ENCODE assay signal across 9 cellular contexts in genomic region chr19:54461201-54462071, GRCh38. TPM values are rescaled to one million over a fixed set of nuclear protein-coding genes. Genes with fewer than 3 reads are reported as not detected.
A peak's percentile ranks its signal among the peaks of the same experiment; 100 is the strongest.
DNase-seq lines count a peak whose midpoint lies in the region; ATAC-seq and TF ChIP-seq lines count a peak whose summit lies in the region.
"Had no signal": no experiment of that assay in that cellular context is flagged by ENCODE, and none has a peak within 500 bp of the region (broad histone marks: within the 10 kb centered on the region; RNA-seq: fewer than 3 reads in every experiment).

No MANE protein-coding gene starts in this region.

- H3K4me3 Mint-ChIP-seq in Calu3 (ENCODE audit: low read depth, unreplicated experiment) (peak overlapping the region; percentile 72), endothelial cell (ENCODE audit: unreplicated experiment) (peak overlapping the region; percentile 69)

- BruUV-seq in Calu3 (replicated peaks; lab: Mats Ljungman, UMichigan): TSS peak; percentile 32
- TSS peak; percentile 76 for BruUV-seq in OCI-LY7 (replicated peaks; lab: Mats Ljungman, UMichigan)

- 64% methylated on average over 32 of the region's 32 CpGs for WGBS in prostate gland

- POLR2A ChIA-PET in OCI-LY7 (lab: Charles Lee): no interaction called here

- H3K9me3 ChIP-seq in OCI-LY7 (ENCODE audit: low read length) (no peaks in the 10 kb centered on the region), prostate gland (no peaks in the 10 kb centered on the region)

- H3K27me3 ChIP-seq in prostate gland (replicated peaks; ENCODE audit: insufficient read depth): no peaks in the 10 kb centered on the region

- H3K4me2 ChIP-seq in OCI-LY7 (ENCODE audit: low read length): peak overlapping the region; percentile 88

- H3K36me3 Mint-ChIP-seq in Calu3 (ENCODE audit: insufficient read depth, unreplicated experiment) (peaks cover 84% of the 10 kb centered on the region), endothelial cell (ENCODE audit: low read depth, unreplicated experiment) (peaks cover 29% of the 10 kb centered on the region)

- DNase-seq in Calu3: no peak
- no peak for DNase-seq in OCI-LY7 (ENCODE audit: low spot score)
- DNase-seq in endothelial cell (ENCODE audit: low spot score): no peak
- no peak for DNase-seq in prostate gland (ENCODE audit: low spot score)
- DNase-seq in NCI-H2107 treated with DMSO at 0.1 percent for 48 hours (lab: John Stamatoyannopoulos, UW; ENCODE audit: unreplicated experiment): no peak
- DNase-seq in NCI-H1105 treated with DMSO at 0.1 percent for 48 hours (lab: John Stamatoyannopoulos, UW): no peak
- no peak for DNase-seq in 8988T

- CTCF ChIA-PET in Calu3 (lab: Charles Lee) (interaction anchor here (1.1 kb wide), 1 partner anchor 41 kb away, joined by 3 read pairs; no protein-coding TSS in a partner anchor), OCI-LY7 (lab: Charles Lee; ENCODE audit: unreplicated experiment) (no interaction called here)

- peak overlapping the region; percentile 99 for H3K27ac Mint-ChIP-seq in Calu3 (ENCODE audit: unreplicated experiment)
- H3K27ac Mint-ChIP-seq in endothelial cell (ENCODE audit: unreplicated experiment): peak overlapping the region; percentile 80

- H3K4me1 ChIP-seq in OCI-LY7 (ENCODE audit: insufficient read depth, low read length, poor library complexity, severe bottlenecking): peaks cover 20% of the 10 kb centered on the region
- H3K4me1 ChIP-seq in prostate gland (replicated peaks): peaks cover 6% of the 10 kb centered on the region

- H3K9me2 ChIP-seq in OCI-LY7 (ENCODE audit: insufficient read depth, low read length): no peaks in the 10 kb centered on the region

- H3K9me3 Mint-ChIP-seq in Calu3 (ENCODE audit: low read depth, unreplicated experiment) (no peaks in the 10 kb centered on the region), endothelial cell (ENCODE audit: unreplicated experiment) (no peaks in the 10 kb centered on the region)

- H3K4me1 Mint-ChIP-seq in Calu3 (ENCODE audit: low read depth, unreplicated experiment) (peaks cover 39% of the 10 kb centered on the region), endothelial cell (ENCODE audit: unreplicated experiment) (peaks cover 29% of the 10 kb centered on the region)

- no peaks in the 10 kb centered on the region for H3K79me2 ChIP-seq in OCI-LY7 (ENCODE audit: insufficient read depth, low read depth, low read length)

- TF ChIP-seq CTCF in Calu3 (IDR thresholded peaks at IDR 0.05; ENCODE audit: unreplicated experiment) (no peak), OCI-LY7 (conservative IDR thresholded peaks at IDR 0.05; ENCODE audit: low read length) (no peak), endothelial cell (IDR thresholded peaks at IDR 0.05; ENCODE audit: unreplicated experiment) (no peak), prostate gland (IDR thresholded peaks at IDR 0.05) (no peak)

- H2AFZ ChIP-seq in OCI-LY7 (ENCODE audit: low read length): no peak overlapping the region

- intact Hi-C loops in Calu3 (cut with micrococcal nuclease; ENCODE audit: unreplicated experiment): loop anchor here (2.0 kb wide), 1 partner anchor 13 kb away; the partner anchor contains the start of gene LENG8
- intact Hi-C loops in OCI-LY7 (cut with micrococcal nuclease; ENCODE audit: unreplicated experiment): no loop called here
- intact Hi-C loops in prostate gland (cut with DNase I): no loop called here

- H3K27ac ChIP-seq in OCI-LY7 (ENCODE audit: low read depth, low read length, poor library complexity, severe bottlenecking) (no peak overlapping the region), prostate gland (peak overlapping the region; percentile 97 to 98)

- H3K4me3 ChIP-seq in OCI-LY7 (ENCODE audit: low read depth, low read length, poor library complexity, severe bottlenecking) (peak overlapping the region; percentile 76), prostate gland (peak overlapping the region in 1 of 2 donors; percentile 83)

- H4K20me1 ChIP-seq in OCI-LY7 (ENCODE audit: insufficient read depth, low read length): no peaks in the 10 kb centered on the region; the same call in 1 of the 2 replicates

- H3K27me3 Mint-ChIP-seq in Calu3 (ENCODE audit: unreplicated experiment): no peaks in the 10 kb centered on the region
- H3K27me3 Mint-ChIP-seq in endothelial cell (ENCODE audit: unreplicated experiment): peaks cover 32% of the 10 kb centered on the region

- ATAC-seq in HG03439 (IDR thresholded peaks at IDR 0.05; ENCODE audit: unreplicated experiment): no peak

- TF ChIP-seq POLR2A in prostate gland (IDR thresholded peaks at IDR 0.05): no peak

- peaks cover 61% of the 10 kb centered on the region for H3K36me3 ChIP-seq in OCI-LY7 (ENCODE audit: insufficient read depth, low read length)
- H3K36me3 ChIP-seq in prostate gland: peaks cover 23 to 25% of the 10 kb centered on the region in 2 donors

RNA-seq across cellular contexts. Expression of gene LENG9, which starts 2.1 kb away (rescaled TPM):
- 14.7 and 16.4 TPM in 2 replicates for total RNA-seq in Calu3 (2022)
- 4.1 and 6.0 TPM in 2 replicates for total RNA-seq in OCI-LY7 (2014; rRNA removed; shearing (Covaris generic))
- total RNA-seq in OCI-LY7 (2022): 1.8 and 3.6 TPM in 2 replicates
- 3.4 TPM for total RNA-seq in endothelial cell (ENCODE audit: unreplicated experiment)
- 10 to 100 TPM; 18.6 to 22.2 TPM for total RNA-seq in prostate gland

RNA-seq across cellular contexts. Expression of gene CDC42EP5, which starts 11.7 kb away (rescaled TPM):
- total RNA-seq in Calu3 (2022) (12.9 and 19.7 TPM in 2 replicates), OCI-LY7 (2022) (not detected in 2 replicates), endothelial cell (ENCODE audit: unreplicated experiment) (21.4 TPM), prostate gland (100 to 1,000 TPM; 102 to 193 TPM)
- not detected in 2 replicates for total RNA-seq in OCI-LY7 (2014; rRNA removed; shearing (Covaris generic))

RNA-seq across cellular contexts. Expression of gene LENG8, which starts 12.4 kb away (rescaled TPM):
- 256 and 267 TPM in 2 replicates for total RNA-seq in Calu3 (2022)
- total RNA-seq in OCI-LY7 (2014; rRNA removed; shearing (Covaris generic)): 55.7 and 63.2 TPM in 2 replicates
- 137 and 170 TPM in 2 replicates for total RNA-seq in OCI-LY7 (2022)
- total RNA-seq in endothelial cell (ENCODE audit: unreplicated experiment): 162 TPM
- total RNA-seq in prostate gland: 100 to 1,000 TPM; 111 to 292 TPM

RNA-seq across cellular contexts. Expression of gene LAIR2, which starts 41.2 kb away (rescaled TPM):
- not detected in 2 replicates for total RNA-seq in Calu3 (2022)
- not detected in 2 replicates for total RNA-seq in OCI-LY7 (2014; rRNA removed; shearing (Covaris generic))
- total RNA-seq in OCI-LY7 (2022): not detected in 2 replicates
- not detected for total RNA-seq in endothelial cell (ENCODE audit: unreplicated experiment)
- not detected for total RNA-seq in prostate gland
- total RNA-seq: SK-MEL-5 had no signal

RNA-seq across cellular contexts. Expression of gene TTYH1, which starts 46.2 kb away (rescaled TPM):
- total RNA-seq in Calu3 (2022) (2.9 and 3.9 TPM in 2 replicates), OCI-LY7 (2022) (0.53 TPM in 1 of 2 replicates, not detected in the other), endothelial cell (ENCODE audit: unreplicated experiment) (10.4 TPM), prostate gland (100 to 1,000 TPM in 1 of 2 donors, 1 to 10 TPM in 1; 1.8 to 136 TPM)
- not detected in 2 replicates for total RNA-seq in OCI-LY7 (2014; rRNA removed; shearing (Covaris generic))

Comparison
In these comparisons a context has a peak if more than half of its experiments do, and no peak if none do; other contexts are left out.
1. RNA of gene CDC42EP5, which starts 11.7 kb away (total RNA-seq): 102 to 193 TPM in prostate gland, 21.4 TPM in endothelial cell (single experiment) and 12.9 to 19.7 TPM in Calu3; not detected in OCI-LY7; every median in the first group is over 10 times any median in the second.